8 cellular contexts compared by ENCODE assay signal in the genomic region with DNA sequence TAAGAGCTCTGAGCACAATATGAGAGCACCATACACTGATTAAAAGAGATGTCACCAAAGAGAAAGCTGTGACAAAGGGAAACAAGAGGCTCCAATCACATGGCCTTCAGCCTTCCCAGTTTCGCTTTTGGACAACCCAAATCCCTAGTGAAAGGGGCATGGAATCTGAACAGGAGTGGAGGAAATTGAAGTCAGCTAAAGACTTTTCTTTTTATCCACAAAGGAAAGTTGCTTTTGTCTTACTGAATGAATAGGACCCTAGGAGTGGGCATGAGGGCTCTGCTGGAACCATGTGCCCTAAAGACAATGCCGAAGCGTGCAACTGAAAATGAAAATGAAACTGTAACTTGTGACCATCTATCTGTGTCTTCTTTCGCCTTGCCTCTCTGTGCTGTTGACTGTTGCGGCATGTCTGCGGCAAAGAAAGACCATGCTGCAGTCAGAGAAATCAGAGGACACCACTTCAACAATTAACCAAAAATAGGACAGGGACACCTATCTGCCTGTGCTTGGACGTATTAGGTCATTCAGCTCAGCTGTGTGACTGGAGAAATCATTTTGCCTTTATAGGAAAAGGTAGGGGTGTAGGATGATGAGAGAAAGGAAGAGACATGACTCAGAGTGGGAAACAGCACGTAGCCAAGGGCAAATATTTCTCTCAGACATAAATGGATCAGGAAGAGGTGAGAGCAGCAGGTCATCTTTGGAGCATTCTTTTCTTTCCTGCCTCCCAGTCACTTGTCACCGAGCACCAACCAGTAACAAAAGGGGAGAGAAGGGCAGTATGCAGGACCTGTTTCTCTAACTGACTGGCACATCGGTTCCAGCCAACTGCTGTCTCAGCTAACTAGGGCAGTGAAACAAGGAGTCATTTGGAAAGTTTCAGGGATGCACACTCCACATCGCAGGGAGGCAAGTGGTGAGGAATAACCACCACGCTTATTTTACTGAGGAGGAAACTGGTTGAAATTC. TPM values are rescaled to one million over a fixed set of nuclear protein-coding genes. Genes with fewer than 3 reads are reported as not detected.
DNase-seq lines count a peak whose midpoint lies in the region; ATAC-seq, FAIRE-seq and TF ChIP-seq lines count a peak whose summit lies in the region.

No MANE protein-coding gene starts in this region.

- peaks cover 16 to 21% of the 10 kb centered on the region in 2 donors for H3K4me1 Mint-ChIP-seq in effector memory CD8-positive, alpha-beta T cell (ENCODE audit: low read depth in 2 of 2)

- H3K27me3 Mint-ChIP-seq in effector memory CD8-positive, alpha-beta T cell: peaks cover 9 to 12% of the 10 kb centered on the region in 2 donors

- no peak for TF ChIP-seq CTCF in Peyer's patch (IDR thresholded peaks at IDR 0.05)

- H3K27me3 ChIP-seq in Peyer's patch (no peaks in the 10 kb centered on the region), neuron (ENCODE audit: insufficient read depth, low read length) (no peaks in the 10 kb centered on the region)

- H3K27ac ChIP-seq in Peyer's patch: peak overlapping the region; percentile 51 to 71 (median 68)

- peak; percentile 99 for FAIRE-seq in GM19239 (lab: Jason Lieb, UNC)

- H2AFZ ChIP-seq in neuron (ENCODE audit: low read depth, low read length): peak overlapping the region; percentile 49

- no peaks in the 10 kb centered on the region for H3K36me3 Mint-ChIP-seq in effector memory CD8-positive, alpha-beta T cell (ENCODE audit: insufficient read depth)

- peak; percentile 71 for DNase-seq in COR-L47 (lab: John Stamatoyannopoulos, UW)
- no peak for DNase-seq in GM19239 (ENCODE audit: insufficient read length, low spot score)
- peak in 2 of 3 donors; percentile 38 to 62 for DNase-seq in Peyer's patch
- DNase-seq in effector memory CD8-positive, alpha-beta T cell: peak; percentile 32 to 44 (median 36)
- no peak for DNase-seq in occipital lobe (lab: John Stamatoyannopoulos, UW)
- DNase-seq in SKM-1 (lab: John Stamatoyannopoulos, UW; ENCODE audit: unreplicated experiment): no peak

- peak overlapping the region; percentile 64 to 92 for H3K27ac Mint-ChIP-seq in effector memory CD8-positive, alpha-beta T cell

- H3K4me3 Mint-ChIP-seq in effector memory CD8-positive, alpha-beta T cell: peak overlapping the region; percentile 80 to 93

- H3K9me3 ChIP-seq in Peyer's patch (no peaks in the 10 kb centered on the region), neuron (ENCODE audit: low read length) (no peaks in the 10 kb centered on the region)

- no peaks in the 10 kb centered on the region for H3K36me3 ChIP-seq in Peyer's patch
- no peaks in the 10 kb centered on the region for H3K36me3 ChIP-seq in neuron (ENCODE audit: insufficient read depth, low read length)

- H3K9me3 Mint-ChIP-seq in effector memory CD8-positive, alpha-beta T cell: no peaks in the 10 kb centered on the region

- peak; percentile 95 for ATAC-seq in HG03159 (IDR thresholded peaks at IDR 0.05; ENCODE audit: unreplicated experiment)
- ATAC-seq in effector memory CD8-positive, alpha-beta T cell (replicated peaks): peak; percentile 98

- H3K4me1 ChIP-seq in Peyer's patch: peaks cover 0 to 10% (median 3%) of the 10 kb centered on the region in 4 donors
- H3K4me1 ChIP-seq in neuron (ENCODE audit: insufficient read depth, low read length): peaks cover 11% of the 10 kb centered on the region

- H3K4me3 ChIP-seq in Peyer's patch (peak overlapping the region; percentile 35 to 47 (median 42)), neuron (ENCODE audit: low read length) (no peak overlapping the region)

- no peak for TF ChIP-seq POLR2A in Peyer's patch (IDR thresholded peaks at IDR 0.05)

RNA-seq across cellular contexts. Expression of gene CAV2, which starts 12.3 kb away (rescaled TPM):
- 10 to 100 TPM; 11.8 to 13.9 (median 12.6) TPM for total RNA-seq in Peyer's patch
- total RNA-seq in occipital lobe: 19.8 TPM

RNA-seq across cellular contexts. Expression of gene CAV1, which starts 13.0 kb away (rescaled TPM):
- total RNA-seq in Peyer's patch (10 to 100 TPM; 17.7 to 42.6 (median 27.6) TPM), occipital lobe (12.0 TPM)

Comparison
In these comparisons a context has a peak if more than half of its experiments do, and no peak if none do; other contexts are left out.
1. DNase-seq: peak in COR-L47 (single experiment), Peyer's patch (2 of 3) and effector memory CD8-positive, alpha-beta T cell (3 of 3); none in GM19239 (single experiment), occipital lobe (single experiment) and SKM-1 (single experiment).